In genomic region chr17:76996741-76997694, GRCh38 we compare ENCODE assay signal across 15 cellular contexts.
A peak's percentile ranks its signal among the peaks of the same experiment; 100 is the strongest.
DNase-seq lines count a peak whose midpoint lies in the region; ATAC-seq, FAIRE-seq and TF ChIP-seq lines count a peak whose summit lies in the region.
"Had no signal": no experiment of that assay in that cellular context is flagged by ENCODE, and none has a peak within 500 bp of the region (broad histone marks: within the 10 kb centered on the region; RNA-seq: fewer than 3 reads in every experiment).

No MANE protein-coding gene starts in this region.

- peaks cover 52% of the 10 kb centered on the region for H3K4me1 Mint-ChIP-seq in activated T-cell treated with anti-CD3 and anti-CD28 coated beads, Interleukin-2, amount 50 U/mL, for 72 hours (ENCODE audit: low read depth)
- peaks cover 24 to 72% (median 56%) of the 10 kb centered on the region in 4 donors for H3K4me1 Mint-ChIP-seq in naive thymus-derived CD8-positive, alpha-beta T cell

- peak; percentile 22 for DNase-seq in activated CD4-positive, alpha-beta T cell treated with anti-CD3 and anti-CD28 coated beads for 48 hours
- DNase-seq in activated CD4-positive, alpha-beta T cell treated with anti-CD3 and anti-CD28 coated beads, Interleukin-2, amount 50 U/mL, for 1 hour: no peak
- peak; percentile 19 to 24 for DNase-seq in activated T-cell treated with anti-CD3 and anti-CD28 coated beads, Interleukin-2, amount 50 U/mL, for 72 hours
- peak in 2 of 10 donors; percentile 47 to 53 for DNase-seq in naive thymus-derived CD8-positive, alpha-beta T cell
- DNase-seq in HTR-8/SVneo (ENCODE audit: insufficient read length, low spot score) (no peak), UCSD-AML1 (lab: John Stamatoyannopoulos, UW; ENCODE audit: unreplicated experiment) (no peak)
- DNase-seq: effector CD8-positive, alpha-beta T cell; foreskin keratinocyte; NCI-H82; SHP77 had no signal

- no peaks in the 10 kb centered on the region for H3K36me3 ChIP-seq in KMS-11 (ENCODE audit: insufficient read depth)

- POLR2A ChIA-PET in naive thymus-derived CD8-positive, alpha-beta T cell (lab: Charles Lee): interaction anchor here (0.6 to 2.2 kb wide), 6 partner anchors 8 to 28 kb away, joined by 4 to 11 read pairs (median 6); no protein-coding TSS in a partner anchor

- ATAC-seq in activated T-cell treated with anti-CD3 and anti-CD28 coated beads, Interleukin-2, amount 50 U/mL, for 72 hours (replicated peaks in 1 of 2): no peak
- peak in 1 of 2 donors; percentile 9 for ATAC-seq in naive thymus-derived CD8-positive, alpha-beta T cell
- no peak for ATAC-seq in GM21390 (IDR thresholded peaks at IDR 0.05; ENCODE audit: unreplicated experiment)
- ATAC-seq: foreskin keratinocyte had no signal

- H3K4me1 ChIP-seq in KMS-11 (ENCODE audit: low read depth, poor library complexity, severe bottlenecking): peaks cover 39% of the 10 kb centered on the region
- H3K4me1 ChIP-seq: foreskin keratinocyte had no signal

- H4K20me1 ChIP-seq in KMS-11 (ENCODE audit: insufficient read depth): no peaks in the 10 kb centered on the region

- H3K79me2 ChIP-seq in KMS-11 (ENCODE audit: insufficient read depth, low read depth): no peaks in the 10 kb centered on the region

- no peak for TF ChIP-seq CTCF in KMS-11 (conservative IDR thresholded peaks at IDR 0.05; ENCODE audit: low read depth, low read length)

- no peak for FAIRE-seq in HTR-8/SVneo (lab: Jason Lieb, UNC)
- FAIRE-seq: H54, TTC549 had no signal

- no peaks in the 10 kb centered on the region for H3K27me3 Mint-ChIP-seq in activated T-cell treated with anti-CD3 and anti-CD28 coated beads, Interleukin-2, amount 50 U/mL, for 72 hours (ENCODE audit: low read depth)
- no peaks in the 10 kb centered on the region for H3K27me3 Mint-ChIP-seq in naive thymus-derived CD8-positive, alpha-beta T cell

- H2AFZ ChIP-seq in KMS-11 (ENCODE audit: low read depth): peak overlapping the region; percentile 86; the same call in 1 of the 2 replicates

- H3K4me3 ChIP-seq in KMS-11 (IDR thresholded peaks at IDR 0.05; ENCODE audit: insufficient read depth, low read depth, low read length): no peak overlapping the region

- H3K36me3 Mint-ChIP-seq in activated T-cell treated with anti-CD3 and anti-CD28 coated beads, Interleukin-2, amount 50 U/mL, for 72 hours (ENCODE audit: insufficient read depth in 2 of 2): no peaks in the 10 kb centered on the region
- no peaks in the 10 kb centered on the region for H3K36me3 Mint-ChIP-seq in naive thymus-derived CD8-positive, alpha-beta T cell
- H3K36me3 Mint-ChIP-seq: memory B cell had no signal

- H3K4me3 Mint-ChIP-seq in activated T-cell treated with anti-CD3 and anti-CD28 coated beads, Interleukin-2, amount 50 U/mL, for 72 hours: peak overlapping the region; percentile 73 to 76
- H3K4me3 Mint-ChIP-seq in naive thymus-derived CD8-positive, alpha-beta T cell: peak overlapping the region in 9 of 10 donors; percentile 51 to 78 (median 69)

- peak overlapping the region; percentile 56 for H3K27ac ChIP-seq in KMS-11
- H3K27ac ChIP-seq: foreskin keratinocyte had no signal

- H3K9ac ChIP-seq in KMS-11: peak overlapping the region; percentile 8

- no peaks in the 10 kb centered on the region for H3K9me3 Mint-ChIP-seq in activated T-cell treated with anti-CD3 and anti-CD28 coated beads, Interleukin-2, amount 50 U/mL, for 72 hours
- H3K9me3 Mint-ChIP-seq in naive thymus-derived CD8-positive, alpha-beta T cell: no peaks in the 10 kb centered on the region
- H3K9me3 Mint-ChIP-seq: memory B cell had no signal

- H3K27me3 ChIP-seq in KMS-11 (ENCODE audit: insufficient read depth, low read depth): no peaks in the 10 kb centered on the region

- peak overlapping the region; percentile 50 for H3K4me2 ChIP-seq in KMS-11

- no peak overlapping the region for H3K27ac Mint-ChIP-seq in activated T-cell treated with anti-CD3 and anti-CD28 coated beads, Interleukin-2, amount 50 U/mL, for 72 hours
- peak overlapping the region; percentile 88 to 98 (median 94) for H3K27ac Mint-ChIP-seq in naive thymus-derived CD8-positive, alpha-beta T cell

Comparison
In these comparisons a context has a peak if more than half of its experiments do, and no peak if none do; other contexts are left out.
1. DNase-seq: peak in activated CD4-positive, alpha-beta T cell treated with anti-CD3 and anti-CD28 coated beads for 48 hours (single experiment) and activated T-cell treated with anti-CD3 and anti-CD28 coated beads, Interleukin-2, amount 50 U/mL, for 72 hours (2 of 2); none in activated CD4-positive, alpha-beta T cell treated with anti-CD3 and anti-CD28 coated beads, Interleukin-2, amount 50 U/mL, for 1 hour (single experiment), HTR-8/SVneo (single experiment) and UCSD-AML1 (single experiment).